Comparison of ENCODE assay signal across 9 cellular contexts in the genomic region with DNA sequence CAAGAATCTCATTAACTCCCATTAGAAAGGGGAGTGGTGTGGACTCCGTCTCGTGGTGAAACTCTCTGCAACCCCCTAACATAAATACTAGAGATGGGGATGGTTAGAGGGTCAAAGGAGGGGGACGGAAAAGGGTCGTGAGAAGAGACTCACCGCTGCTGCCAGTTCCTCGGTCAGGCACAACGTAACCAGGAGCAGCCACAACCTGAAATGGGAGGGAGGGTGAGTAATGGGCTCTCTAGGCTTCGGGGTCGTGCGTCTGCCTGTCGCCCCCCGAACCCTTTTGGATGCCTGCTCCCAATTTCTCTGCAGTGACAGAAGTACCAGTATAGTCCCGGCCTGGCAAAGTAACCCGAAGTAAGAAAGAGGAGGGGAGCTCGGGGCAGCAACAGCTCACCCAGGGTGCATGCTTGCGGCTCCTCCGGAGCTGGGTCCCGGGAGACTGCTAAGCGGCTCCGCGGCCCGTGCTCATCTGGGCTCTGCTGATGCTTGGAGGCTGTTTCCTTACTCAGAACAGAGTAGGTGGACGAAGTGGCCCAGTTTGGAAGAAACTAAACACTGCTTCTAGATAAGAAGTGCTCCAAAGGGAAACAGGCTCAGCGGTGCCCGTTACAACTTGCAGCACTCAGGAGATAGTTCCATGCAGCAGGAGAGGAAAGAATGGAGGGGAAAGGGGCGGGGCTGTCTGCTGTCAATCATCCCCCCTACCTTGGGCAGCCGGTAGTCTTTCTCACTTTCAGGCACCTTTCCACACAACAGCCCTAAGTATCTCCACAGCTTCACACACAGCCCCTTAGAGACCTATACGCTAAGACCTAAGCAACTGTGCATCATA. TPM values are rescaled to one million over a fixed set of nuclear protein-coding genes. Genes with fewer than 3 reads are reported as not detected.
DNase-seq lines count a peak whose midpoint lies in the region; ATAC-seq, FAIRE-seq and TF ChIP-seq lines count a peak whose summit lies in the region.
"Had no signal": no experiment of that assay in that cellular context is flagged by ENCODE, and none has a peak within 500 bp of the region (broad histone marks: within the 10 kb centered on the region; RNA-seq: fewer than 3 reads in every experiment).

A gene (minus strand): TSS at position 634 of the 835 bp plus-strand sequence. CDS start 226 bp downstream, at position 408.

- H3K27ac ChIP-seq in breast epithelium = peak within 1 kb of the TSS in 1 of 2 donors; percentile 57
- peak within 1 kb of the TSS in 3 of 5 donors; percentile 70 to 78 (median 71) for H3K27ac ChIP-seq in stomach
- H3K27ac ChIP-seq in small intestine (ENCODE audit: low read depth in 1 of 2, low read length in 1 of 2) = no peak within 1 kb of the TSS

- peak; percentile 23 for DNase-seq in HuH-7 (ENCODE audit: low spot score)
- DNase-seq in breast epithelium (ENCODE audit: low spot score in 2 of 2) = no peak
- no peak for DNase-seq in stomach
- DNase-seq in DMS114 treated with DMSO at 0.1 percent for 48 hours (lab: John Stamatoyannopoulos, UW; ENCODE audit: unreplicated experiment) = no peak
- no peak for DNase-seq in small intestine
- DNase-seq in effector CD4-positive, alpha-beta T cell = no peak

- no peak for FAIRE-seq in small intestine (lab: Jason Lieb, UNC)
- FAIRE-seq: islet of Langerhans had no signal

- TF ChIP-seq EP300 in stomach (IDR thresholded peaks at IDR 0.05) = no peak

- H3K9me3 ChIP-seq in breast epithelium = no peaks in the 10 kb centered on the region
- no peaks in the 10 kb centered on the region for H3K9me3 ChIP-seq in iPS-18c (ENCODE audit: control insufficient read depth, insufficient read depth, low read length)
- no peaks in the 10 kb centered on the region for H3K9me3 ChIP-seq in stomach
- H3K9me3 ChIP-seq in small intestine (ENCODE audit: control insufficient read depth, low read depth) = no peaks in the 10 kb centered on the region

- 8 to 26% (median 16%) methylated on average over 14 to 28 of the region's 28 CpGs for WGBS in stomach, 5 donors
- 4 to 31% (median 14%) methylated on average over 23 to 28 of the region's 28 CpGs for WGBS in small intestine, 3 donors

- no peaks in the 10 kb centered on the region for H3K36me3 ChIP-seq in breast epithelium
- H3K36me3 ChIP-seq in stomach = no peaks in the 10 kb centered on the region
- H3K36me3 ChIP-seq in small intestine (ENCODE audit: control insufficient read depth in 2 of 2, insufficient read depth in 2 of 2, low read length in 2 of 2) = no peaks in the 10 kb centered on the region

- H3K27me3 ChIP-seq in breast epithelium (peaks cover 0 to 64% of the 10 kb centered on the region in 2 donors), stomach (peaks cover 0 to 21% (median 0%) of the 10 kb centered on the region in 3 donors), small intestine (ENCODE audit: control insufficient read depth in 2 of 2, insufficient read depth in 2 of 2, low read length in 2 of 2) (no peaks in the 10 kb centered on the region)

- H3K4me3 ChIP-seq in breast epithelium (peak within 1 kb of the TSS; percentile 43 to 63 (median 54)), iPS-18c (ENCODE audit: insufficient read depth, low read depth, low read length) (peak within 1 kb of the TSS; percentile 68), stomach (peak within 1 kb of the TSS; percentile 46 to 57 (median 56)), small intestine (ENCODE audit: low read depth in 1 of 2, low read length in 2 of 2) (no peak within 1 kb of the TSS)

- no peak for ATAC-seq in HG02970 (IDR thresholded peaks at IDR 0.05; ENCODE audit: low FRiP score, unreplicated experiment)

- no peak for TF ChIP-seq POLR2A in breast epithelium (IDR thresholded peaks at IDR 0.05)
- TF ChIP-seq POLR2A in stomach (IDR thresholded peaks at IDR 0.05) = no peak

- H3K4me1 ChIP-seq in breast epithelium = no peaks in the 10 kb centered on the region
- no peaks in the 10 kb centered on the region for H3K4me1 ChIP-seq in stomach
- no peaks in the 10 kb centered on the region for H3K4me1 ChIP-seq in small intestine (ENCODE audit: control insufficient read depth in 2 of 2, insufficient read depth in 1 of 2, low read depth in 1 of 2, low read length in 1 of 2)

- TF ChIP-seq CTCF in breast epithelium (IDR thresholded peaks at IDR 0.05) = no peak
- TF ChIP-seq CTCF in stomach (IDR thresholded peaks at IDR 0.05) = no peak

- intact Hi-C loops in breast epithelium (cut with DNase I; ENCODE audit: low total_unique reads) = no loop called here
- intact Hi-C loops in stomach (cut with DNase I; ENCODE audit: low total_unique reads) = no loop called here

RNA-seq across cellular contexts. Expression of the gene that starts here (rescaled TPM):
- total RNA-seq in breast epithelium = 10 to 100 TPM in 2 of 3 donors, 1 to 10 TPM in 1; 6.9 to 13.9 (median 10.7) TPM
- total RNA-seq in stomach = 10 to 100 TPM in 3 of 5 donors, 1 to 10 TPM in 1, under 1 TPM in 1; 0.58 to 30.8 (median 10.5) TPM
- polyA plus RNA-seq in stomach = 10 to 100 TPM in 1 of 3 donors, 1 to 10 TPM in 1, under 1 TPM in 1; 1.00 to 19.0 (median 2.6) TPM
- under 1 TPM in 1 of 3 donors, not detected in 2; 0.43 TPM for polyA plus RNA-seq in small intestine

Comparison
In these comparisons a context has a peak if more than half of its experiments do, and no peak if none do; other contexts are left out.
1. H3K27ac ChIP-seq: peak in stomach (3 of 5); none in small intestine (0 of 2).
2. H3K4me3 ChIP-seq: peak in breast epithelium (3 of 3), iPS-18c (single experiment) and stomach (4 of 4); none in small intestine (0 of 2).